Comparison of ENCODE assay signal across 1 cellular context in the genomic region with DNA sequence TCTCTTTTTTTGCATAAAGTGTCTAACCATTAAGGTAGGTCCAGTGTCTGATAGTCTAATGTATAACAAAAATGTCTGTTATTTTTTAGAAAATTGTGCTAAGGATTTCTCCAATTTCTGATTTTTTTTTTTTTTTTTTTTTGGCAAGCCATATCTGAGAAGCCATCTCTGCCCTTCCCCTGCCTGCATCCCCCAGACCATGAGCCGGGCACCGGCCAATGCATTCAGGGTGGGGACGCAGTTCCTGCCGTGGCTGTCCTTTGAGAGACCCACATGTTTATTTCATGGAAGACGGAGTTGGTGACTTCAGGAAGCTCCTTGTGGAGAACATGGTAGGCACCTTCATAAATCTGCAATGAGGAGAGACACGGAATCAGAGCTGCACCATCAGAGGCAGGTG.
TF ChIP-seq lines count a peak whose summit lies in the region.

No MANE protein-coding gene starts in this region.

TF ChIP-seq in HepG2, 621 proteins besides CTCF, POLR2A, EP300 and RAD21:
- TF ChIP-seq STAT6 (CRISPR knock-in tag; IDR thresholded peaks at IDR 0.05; ENCODE audit: borderline replicate concordance) (no peak), CHD2 (IDR thresholded peaks at IDR 0.05; ENCODE audit: low read depth, low read length) (no peak), ZNF629 (CRISPR knock-in tag; conservative IDR thresholded peaks at IDR 0.05) (no peak), BCL6 (CRISPR knock-in tag; IDR thresholded peaks at IDR 0.05) (no peak), HNF4G (IDR thresholded peaks at IDR 0.05; ENCODE audit: borderline replicate concordance, low read depth, low read length) (no peak), HNF4G (CRISPR knock-in tag; IDR thresholded peaks at IDR 0.05; ENCODE audit: borderline replicate concordance, low read depth) (no peak), ZNF333 (CRISPR knock-in tag; IDR thresholded peaks at IDR 0.05; ENCODE audit: borderline replicate concordance) (no peak), PHF21A (CRISPR knock-in tag; IDR thresholded peaks at IDR 0.05) (no peak), KDM5B (CRISPR knock-in tag; IDR thresholded peaks at IDR 0.05; ENCODE audit: borderline replicate concordance) (no peak), EED (CRISPR knock-in tag; IDR thresholded peaks at IDR 0.05) (no peak), FOXK1 (CRISPR knock-in tag; IDR thresholded peaks at IDR 0.05; ENCODE audit: borderline replicate concordance, low read depth) (no peak), FOXJ3 (CRISPR knock-in tag; IDR thresholded peaks at IDR 0.05; ENCODE audit: borderline replicate concordance) (no peak), AKAP8 (CRISPR knock-in tag; IDR thresholded peaks at IDR 0.05) (no peak), ZNF558 (CRISPR knock-in tag; IDR thresholded peaks at IDR 0.05; ENCODE audit: borderline replicate concordance) (no peak), ZNF652 (CRISPR knock-in tag; IDR thresholded peaks at IDR 0.05; ENCODE audit: borderline replicate concordance, low read depth) (no peak), DBP (CRISPR knock-in tag; IDR thresholded peaks at IDR 0.05; ENCODE audit: not compliant biosample characterization) (no peak), ZNF468 (CRISPR knock-in tag; IDR thresholded peaks at IDR 0.05) (no peak), ELK4 (CRISPR knock-in tag; IDR thresholded peaks at IDR 0.05; ENCODE audit: borderline replicate concordance) (no peak)
- TF ChIP-seq, protein P1, sequence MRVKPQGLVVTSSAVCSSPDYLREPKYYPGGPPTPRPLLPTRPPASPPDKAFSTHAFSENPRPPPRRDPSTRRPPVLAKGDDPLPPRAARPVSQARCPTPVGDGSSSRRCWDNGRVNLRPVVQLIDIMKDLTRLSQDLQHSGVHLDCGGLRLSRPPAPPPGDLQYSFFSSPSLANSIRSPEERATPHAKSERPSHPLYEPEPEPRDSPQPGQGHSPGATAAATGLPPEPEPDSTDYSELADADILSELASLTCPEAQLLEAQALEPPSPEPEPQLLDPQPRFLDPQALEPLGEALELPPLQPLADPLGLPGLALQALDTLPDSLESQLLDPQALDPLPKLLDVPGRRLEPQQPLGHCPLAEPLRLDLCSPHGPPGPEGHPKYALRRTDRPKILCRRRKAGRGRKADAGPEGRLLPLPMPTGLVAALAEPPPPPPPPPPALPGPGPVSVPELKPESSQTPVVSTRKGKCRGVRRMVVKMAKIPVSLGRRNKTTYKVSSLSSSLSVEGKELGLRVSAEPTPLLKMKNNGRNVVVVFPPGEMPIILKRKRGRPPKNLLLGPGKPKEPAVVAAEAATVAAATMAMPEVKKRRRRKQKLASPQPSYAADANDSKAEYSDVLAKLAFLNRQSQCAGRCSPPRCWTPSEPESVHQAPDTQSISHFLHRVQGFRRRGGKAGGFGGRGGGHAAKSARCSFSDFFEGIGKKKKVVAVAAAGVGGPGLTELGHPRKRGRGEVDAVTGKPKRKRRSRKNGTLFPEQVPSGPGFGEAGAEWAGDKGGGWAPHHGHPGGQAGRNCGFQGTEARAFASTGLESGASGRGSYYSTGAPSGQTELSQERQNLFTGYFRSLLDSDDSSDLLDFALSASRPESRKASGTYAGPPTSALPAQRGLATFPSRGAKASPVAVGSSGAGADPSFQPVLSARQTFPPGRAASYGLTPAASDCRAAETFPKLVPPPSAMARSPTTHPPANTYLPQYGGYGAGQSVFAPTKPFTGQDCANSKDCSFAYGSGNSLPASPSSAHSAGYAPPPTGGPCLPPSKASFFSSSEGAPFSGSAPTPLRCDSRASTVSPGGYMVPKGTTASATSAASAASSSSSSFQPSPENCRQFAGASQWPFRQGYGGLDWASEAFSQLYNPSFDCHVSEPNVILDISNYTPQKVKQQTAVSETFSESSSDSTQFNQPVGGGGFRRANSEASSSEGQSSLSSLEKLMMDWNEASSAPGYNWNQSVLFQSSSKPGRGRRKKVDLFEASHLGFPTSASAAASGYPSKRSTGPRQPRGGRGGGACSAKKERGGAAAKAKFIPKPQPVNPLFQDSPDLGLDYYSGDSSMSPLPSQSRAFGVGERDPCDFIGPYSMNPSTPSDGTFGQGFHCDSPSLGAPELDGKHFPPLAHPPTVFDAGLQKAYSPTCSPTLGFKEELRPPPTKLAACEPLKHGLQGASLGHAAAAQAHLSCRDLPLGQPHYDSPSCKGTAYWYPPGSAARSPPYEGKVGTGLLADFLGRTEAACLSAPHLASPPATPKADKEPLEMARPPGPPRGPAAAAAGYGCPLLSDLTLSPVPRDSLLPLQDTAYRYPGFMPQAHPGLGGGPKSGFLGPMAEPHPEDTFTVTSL (CRISPR knock-in tag; IDR thresholded peaks at IDR 0.05; ENCODE audit: borderline replicate concordance): no peak
- TF ChIP-seq, protein P2, sequence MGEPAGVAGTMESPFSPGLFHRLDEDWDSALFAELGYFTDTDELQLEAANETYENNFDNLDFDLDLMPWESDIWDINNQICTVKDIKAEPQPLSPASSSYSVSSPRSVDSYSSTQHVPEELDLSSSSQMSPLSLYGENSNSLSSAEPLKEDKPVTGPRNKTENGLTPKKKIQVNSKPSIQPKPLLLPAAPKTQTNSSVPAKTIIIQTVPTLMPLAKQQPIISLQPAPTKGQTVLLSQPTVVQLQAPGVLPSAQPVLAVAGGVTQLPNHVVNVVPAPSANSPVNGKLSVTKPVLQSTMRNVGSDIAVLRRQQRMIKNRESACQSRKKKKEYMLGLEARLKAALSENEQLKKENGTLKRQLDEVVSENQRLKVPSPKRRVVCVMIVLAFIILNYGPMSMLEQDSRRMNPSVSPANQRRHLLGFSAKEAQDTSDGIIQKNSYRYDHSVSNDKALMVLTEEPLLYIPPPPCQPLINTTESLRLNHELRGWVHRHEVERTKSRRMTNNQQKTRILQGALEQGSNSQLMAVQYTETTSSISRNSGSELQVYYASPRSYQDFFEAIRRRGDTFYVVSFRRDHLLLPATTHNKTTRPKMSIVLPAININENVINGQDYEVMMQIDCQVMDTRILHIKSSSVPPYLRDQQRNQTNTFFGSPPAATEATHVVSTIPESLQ (CRISPR knock-in tag; conservative IDR thresholded peaks at IDR 0.05): no peak
